ENCODE assay signal across 25 cellular contexts in the genomic region with DNA sequence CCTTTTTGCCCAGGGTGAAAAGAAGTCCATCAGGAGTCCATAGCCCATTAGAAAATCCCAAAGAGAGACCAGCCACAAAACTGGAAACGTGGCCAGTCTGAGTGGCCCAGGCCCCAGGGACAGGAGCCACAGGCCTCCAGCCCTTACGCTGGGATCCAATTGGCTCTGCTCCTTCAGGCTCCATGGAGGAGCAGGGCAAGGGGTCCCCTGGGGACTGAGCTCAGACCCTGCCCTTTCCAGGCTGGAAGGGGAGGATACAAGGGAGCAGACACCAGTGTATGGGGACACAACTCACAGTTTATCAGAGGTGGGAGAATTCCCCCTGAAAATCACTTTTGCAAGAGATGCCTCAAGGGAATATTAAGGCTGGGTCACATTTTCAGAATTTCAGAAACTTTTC.
"Had no signal": no experiment of that assay in that cellular context is flagged by ENCODE, and none has a peak within 500 bp of the region (broad histone marks: within the 10 kb centered on the region; RNA-seq: fewer than 3 reads in every experiment).

No MANE protein-coding gene starts in this region.

- FAIRE-seq: kidney had no signal

- H3K4me1 ChIP-seq: right lobe of liver, thyroid gland, upper lobe of right lung had no signal

- ATAC-seq: activated CD4-positive, alpha-beta T cell treated with anti-CD3 and anti-CD28 coated beads for 36 hours; activated CD8-positive, alpha-beta memory T cell treated with anti-CD3 and anti-CD28 coated beads, Interleukin-2, amount 10 ng/mL, durations not matched to agents 7 days and 5 days; activated CD8-positive, alpha-beta T cell treated with anti-CD3 and anti-CD28 coated beads, Interleukin-2, amount 10 ng/mL, durations not matched to agents 7 days and 5 days; esophagus mucosa; naive thymus-derived CD8-positive, alpha-beta T cell; right lobe of liver; stimulated activated effector memory CD8-positive, alpha-beta T cell treated with anti-CD3 and anti-CD28 coated beads, Interleukin-12 subunit alpha, Interleukin-12 subunit beta, amount 100 ng/mL, for 72 hours; upper lobe of right lung had no signal

- H3K9me3 Mint-ChIP-seq: activated naive CD4-positive, alpha-beta T cell treated with anti-CD3 and anti-CD28 coated beads, Interleukin-2, amount 50 U/mL, for 24 hours; activated T-helper 2 cell treated with anti-CD3 and anti-CD28 coated beads, Interferon-gamma antibody, Interleukin-2, Interleukin-4, amounts not matched to agents 10 μg/mL and 5 μg/mL and 100 μg/mL, durations not matched to agents 14 hours and 24 hours and 36 hours; immature natural killer cell; stimulated activated naive CD8-positive, alpha-beta T cell treated with anti-CD3 and anti-CD28 coated beads, Interleukin-15, Interleukin-2, amounts not matched to agents 100 ng/mL and 50 ng/mL, for 24 hours; T-helper 2 cell treated with Interferon-gamma antibody and Interleukin-4, amounts not matched to agents 5 μg/mL and 100 μg/mL, for 36 hours had no signal

- H3K36me3 Mint-ChIP-seq: activated CD8-positive, alpha-beta memory T cell treated with anti-CD3 and anti-CD28 coated beads, Interleukin-2, amount 10 ng/mL, durations not matched to agents 7 days and 5 days; activated naive CD4-positive, alpha-beta T cell treated with anti-CD3 and anti-CD28 coated beads, Interleukin-2, amount 50 U/mL, for 24 hours; immature natural killer cell; naive thymus-derived CD8-positive, alpha-beta T cell; stimulated activated effector memory CD8-positive, alpha-beta T cell treated with anti-CD3 and anti-CD28 coated beads, Interleukin-12 subunit alpha, Interleukin-12 subunit beta, amount 100 ng/mL, for 72 hours had no signal

- H3K9me3 ChIP-seq: right lobe of liver, thyroid gland, upper lobe of right lung had no signal

- H3K4me3 ChIP-seq: right lobe of liver, skin epidermis, thyroid gland, upper lobe of right lung had no signal

- H3K27me3 Mint-ChIP-seq: activated CD8-positive, alpha-beta memory T cell treated with anti-CD3 and anti-CD28 coated beads, Interleukin-2, amount 10 ng/mL, durations not matched to agents 7 days and 5 days; stimulated activated naive CD8-positive, alpha-beta T cell treated with anti-CD3 and anti-CD28 coated beads, Interleukin-15, Interleukin-2, amounts not matched to agents 100 ng/mL and 50 ng/mL, for 24 hours had no signal

- DNase-seq: activated CD4-positive, alpha-beta T cell treated with anti-CD3 and anti-CD28 coated beads for 36 hours; activated CD4-positive, CD25-positive, alpha-beta regulatory T cell; activated CD8-positive, alpha-beta memory T cell treated with anti-CD3 and anti-CD28 coated beads, Interleukin-2, amount 10 ng/mL, durations not matched to agents 7 days and 5 days; activated CD8-positive, alpha-beta T cell treated with anti-CD3 and anti-CD28 coated beads, Interleukin-2, amount 10 ng/mL, durations not matched to agents 7 days and 5 days; activated T-cell treated with anti-CD3 and anti-CD28 coated beads, Interleukin-2, amount 50 U/mL, for 48 hours; cerebellar nuclear complex; cortex of kidney; foreskin fibroblast; hippocampal formation; immature natural killer cell; kidney; midbrain; naive thymus-derived CD8-positive, alpha-beta T cell; right lobe of liver; stimulated activated CD4-positive, alpha-beta T cell treated with anti-CD3 and anti-CD28 coated beads, Interleukin-4, amount 100 ng/mL, for 24 hours; T-helper 1 cell; thyroid gland; upper lobe of right lung had no signal

- H3K27ac ChIP-seq: right lobe of liver, skin epidermis, thyroid gland, upper lobe of right lung had no signal

- H3K36me3 ChIP-seq: right lobe of liver, thyroid gland, upper lobe of right lung had no signal

- H3K27me3 ChIP-seq: right lobe of liver, thyroid gland, upper lobe of right lung had no signal

- H3K4me1 Mint-ChIP-seq: activated CD4-positive, alpha-beta T cell treated with anti-CD3 and anti-CD28 coated beads for 36 hours; activated CD8-positive, alpha-beta memory T cell treated with anti-CD3 and anti-CD28 coated beads, Interleukin-2, amount 10 ng/mL, durations not matched to agents 7 days and 5 days; activated naive CD4-positive, alpha-beta T cell treated with anti-CD3 and anti-CD28 coated beads, Interleukin-2, amount 50 U/mL, for 24 hours; immature natural killer cell; naive thymus-derived CD8-positive, alpha-beta T cell; stimulated activated effector memory CD8-positive, alpha-beta T cell treated with anti-CD3 and anti-CD28 coated beads, Interleukin-12 subunit alpha, Interleukin-12 subunit beta, amount 100 ng/mL, for 72 hours had no signal

- H3K27ac Mint-ChIP-seq: activated CD4-positive, alpha-beta T cell treated with anti-CD3 and anti-CD28 coated beads for 36 hours; activated CD8-positive, alpha-beta memory T cell treated with anti-CD3 and anti-CD28 coated beads, Interleukin-2, amount 10 ng/mL, durations not matched to agents 7 days and 5 days; activated CD8-positive, alpha-beta T cell treated with anti-CD3 and anti-CD28 coated beads, Interleukin-2, amount 10 ng/mL, durations not matched to agents 7 days and 5 days; activated naive CD4-positive, alpha-beta T cell treated with anti-CD3 and anti-CD28 coated beads, Interleukin-2, amount 50 U/mL, for 24 hours; activated T-helper 2 cell treated with anti-CD3 and anti-CD28 coated beads, Interferon-gamma antibody, Interleukin-2, Interleukin-4, amounts not matched to agents 10 μg/mL and 5 μg/mL and 100 μg/mL, durations not matched to agents 14 hours and 24 hours and 36 hours; immature natural killer cell; naive thymus-derived CD8-positive, alpha-beta T cell; stimulated activated effector memory CD8-positive, alpha-beta T cell treated with anti-CD3 and anti-CD28 coated beads, Interleukin-12 subunit alpha, Interleukin-12 subunit beta, amount 100 ng/mL, for 72 hours; stimulated activated naive CD8-positive, alpha-beta T cell treated with anti-CD3 and anti-CD28 coated beads, Interleukin-15, Interleukin-2, amounts not matched to agents 100 ng/mL and 50 ng/mL, for 24 hours; T-helper 2 cell treated with Interferon-gamma antibody and Interleukin-4, amounts not matched to agents 5 μg/mL and 100 μg/mL, for 36 hours had no signal

- H3K4me3 Mint-ChIP-seq: activated CD4-positive, alpha-beta T cell treated with anti-CD3 and anti-CD28 coated beads for 36 hours; activated CD8-positive, alpha-beta memory T cell treated with anti-CD3 and anti-CD28 coated beads, Interleukin-2, amount 10 ng/mL, durations not matched to agents 7 days and 5 days; activated CD8-positive, alpha-beta T cell treated with anti-CD3 and anti-CD28 coated beads, Interleukin-2, amount 10 ng/mL, durations not matched to agents 7 days and 5 days; activated naive CD4-positive, alpha-beta T cell treated with anti-CD3 and anti-CD28 coated beads, Interleukin-2, amount 50 U/mL, for 24 hours; immature natural killer cell; naive thymus-derived CD8-positive, alpha-beta T cell; stimulated activated effector memory CD8-positive, alpha-beta T cell treated with anti-CD3 and anti-CD28 coated beads, Interleukin-12 subunit alpha, Interleukin-12 subunit beta, amount 100 ng/mL, for 72 hours; stimulated activated naive CD8-positive, alpha-beta T cell treated with anti-CD3 and anti-CD28 coated beads, Interleukin-15, Interleukin-2, amounts not matched to agents 100 ng/mL and 50 ng/mL, for 24 hours; T-helper 2 cell treated with Interferon-gamma antibody and Interleukin-4, amounts not matched to agents 5 μg/mL and 100 μg/mL, for 36 hours had no signal
